11 cellular contexts compared by ENCODE assay signal in the genomic region with DNA sequence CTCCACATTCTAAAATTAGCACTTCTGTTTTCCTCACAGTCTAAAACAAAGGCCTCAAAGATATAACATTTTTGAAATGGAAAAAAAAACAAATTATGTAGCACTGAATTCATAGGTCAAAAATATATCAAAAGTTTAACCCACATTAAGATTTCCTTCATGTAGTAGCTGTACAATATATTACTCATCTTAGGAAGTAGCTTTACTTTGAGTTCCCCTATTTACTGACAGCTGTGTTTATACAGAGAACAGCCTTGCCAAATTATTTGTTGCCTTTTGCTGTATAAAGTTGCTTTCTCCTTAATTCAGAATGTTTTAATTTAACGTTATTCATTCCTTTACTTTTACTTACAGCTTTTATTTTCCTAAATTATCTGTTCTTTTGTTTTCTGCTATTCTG.
"Had no signal": no experiment of that assay in that cellular context is flagged by ENCODE, and none has a peak within 500 bp of the region (broad histone marks: within the 10 kb centered on the region; RNA-seq: fewer than 3 reads in every experiment).

No MANE protein-coding gene starts in this region.

- H3K4me3 ChIP-seq: esophagus squamous epithelium, hepatocyte, right atrium auricular region had no signal

- H3K4me2 ChIP-seq: hepatocyte had no signal

- H3K4me1 Mint-ChIP-seq: naive B cell; stimulated activated effector memory CD8-positive, alpha-beta T cell treated with anti-CD3 and anti-CD28 coated beads, Interleukin-12 subunit alpha, Interleukin-12 subunit beta, amount 100 ng/mL, for 72 hours; T-helper 17 cell had no signal

- DNase-seq: activated CD4-positive, alpha-beta T cell treated with anti-CD3 and anti-CD28 coated beads for 48 hours; activated naive CD4-positive, alpha-beta T cell treated with Interleukin-2 at 50 U/mL for 16 hours; esophagus squamous epithelium; naive B cell; small intestine; T-helper 17 cell had no signal

- H3K36me3 Mint-ChIP-seq: naive B cell; stimulated activated effector memory CD8-positive, alpha-beta T cell treated with anti-CD3 and anti-CD28 coated beads, Interleukin-12 subunit alpha, Interleukin-12 subunit beta, amount 100 ng/mL, for 72 hours; type B pancreatic cell; WTC11 had no signal

- H3K4me3 Mint-ChIP-seq: naive B cell; stimulated activated effector memory CD8-positive, alpha-beta T cell treated with anti-CD3 and anti-CD28 coated beads, Interleukin-12 subunit alpha, Interleukin-12 subunit beta, amount 100 ng/mL, for 72 hours; T-helper 17 cell; type B pancreatic cell; WTC11 had no signal

- H3K27me3 ChIP-seq: esophagus squamous epithelium, hepatocyte, right atrium auricular region had no signal

- H3K4me1 ChIP-seq: right atrium auricular region had no signal

- ATAC-seq: stimulated activated effector memory CD8-positive, alpha-beta T cell treated with anti-CD3 and anti-CD28 coated beads, Interleukin-12 subunit alpha, Interleukin-12 subunit beta, amount 100 ng/mL, for 72 hours; T-helper 17 cell; WTC11 had no signal

- H3K27me3 Mint-ChIP-seq: naive B cell, T-helper 17 cell had no signal

- H3K9me3 ChIP-seq: esophagus squamous epithelium, right atrium auricular region had no signal

- H3K36me3 ChIP-seq: esophagus squamous epithelium, right atrium auricular region had no signal

- H2AFZ ChIP-seq: hepatocyte had no signal

- H3K27ac Mint-ChIP-seq: naive B cell; stimulated activated effector memory CD8-positive, alpha-beta T cell treated with anti-CD3 and anti-CD28 coated beads, Interleukin-12 subunit alpha, Interleukin-12 subunit beta, amount 100 ng/mL, for 72 hours; T-helper 17 cell; type B pancreatic cell; WTC11 had no signal

- H3K9me3 Mint-ChIP-seq: WTC11 had no signal

- H3K27ac ChIP-seq: esophagus squamous epithelium, hepatocyte, right atrium auricular region had no signal
